8 cellular contexts compared by ENCODE assay signal in genomic region chr12:12333980-12334709, GRCh38. TPM values are rescaled to one million over a fixed set of nuclear protein-coding genes. Genes with fewer than 3 reads are reported as not detected.
DNase-seq lines count a peak whose midpoint lies in the region; ATAC-seq and TF ChIP-seq lines count a peak whose summit lies in the region.

No MANE protein-coding gene starts in this region.

- H3K36me3 Mint-ChIP-seq in CD4-positive, CD25-positive, alpha-beta regulatory T cell: no peaks in the 10 kb centered on the region

- no peaks in the 10 kb centered on the region for H3K36me3 ChIP-seq in CD4-positive, CD25-positive, alpha-beta regulatory T cell (ENCODE audit: control insufficient read depth, insufficient read depth, low read length)
- H3K36me3 ChIP-seq in WERI-Rb-1 (no peaks in the 10 kb centered on the region), liver (ENCODE audit: control insufficient read depth in 4 of 4, insufficient read depth in 3 of 4, low read depth in 1 of 4, low read length in 3 of 4) (peaks cover 0 to 3% (median 1%) of the 10 kb centered on the region in 4 donors)

- peaks cover 22% of the 10 kb centered on the region for H3K27me3 Mint-ChIP-seq in CD4-positive, CD25-positive, alpha-beta regulatory T cell

- H3K27ac ChIP-seq in CD4-positive, CD25-positive, alpha-beta regulatory T cell (ENCODE audit: insufficient read depth, low read length, poor library complexity, severe bottlenecking): no peak overlapping the region
- no peak overlapping the region for H3K27ac ChIP-seq in WERI-Rb-1
- H3K27ac ChIP-seq in liver (ENCODE audit: low read depth in 1 of 2, low read length in 2 of 2): no peak overlapping the region

- H3K9me3 ChIP-seq in CD4-positive, CD25-positive, alpha-beta regulatory T cell (ENCODE audit: control insufficient read depth in 2 of 2, low read length in 2 of 2): no peaks in the 10 kb centered on the region
- H3K9me3 ChIP-seq in WERI-Rb-1 (ENCODE audit: severe bottlenecking) (no peaks in the 10 kb centered on the region), liver (ENCODE audit: control insufficient read depth in 4 of 4, low read length in 3 of 4) (no peaks in the 10 kb centered on the region)

- ATAC-seq in CD4-positive, CD25-positive, alpha-beta regulatory T cell (ENCODE audit: low read depth in 2 of 2): peak; percentile 72 to 74
- ATAC-seq in GM21526 (IDR thresholded peaks at IDR 0.05; ENCODE audit: low FRiP score, unreplicated experiment) (peak; percentile 60), GM18870 (IDR thresholded peaks at IDR 0.05; ENCODE audit: unreplicated experiment) (no peak)

- H3K9me3 Mint-ChIP-seq in CD4-positive, CD25-positive, alpha-beta regulatory T cell: peaks cover 0 to 1% (median 0%) of the 10 kb centered on the region in 7 donors

- TF ChIP-seq RAD21 in liver (IDR thresholded peaks at IDR 0.05): peak; percentile 84 to 91

- TF ChIP-seq CTCF in WERI-Rb-1 (IDR thresholded peaks at IDR 0.05; ENCODE audit: low read depth, low read length): peak; percentile 76
- TF ChIP-seq CTCF in cardiac fibroblast (IDR thresholded peaks at IDR 0.05; ENCODE audit: low read depth, low read length): peak; percentile 74
- peak; percentile 73 for TF ChIP-seq CTCF in liver (IDR thresholded peaks at IDR 0.05; ENCODE audit: low read depth, low read length, missing input control)

- WGBS in liver: 51% methylated on average over 12 of the region's 12 CpGs

- H3K27me3 ChIP-seq in CD4-positive, CD25-positive, alpha-beta regulatory T cell (ENCODE audit: control insufficient read depth, insufficient read depth, low read length): no peaks in the 10 kb centered on the region
- H3K27me3 ChIP-seq in WERI-Rb-1 (ENCODE audit: insufficient read depth, low read depth, severe bottlenecking): no peaks in the 10 kb centered on the region
- H3K27me3 ChIP-seq in liver (ENCODE audit: control insufficient read depth in 4 of 4, insufficient read depth in 4 of 4, low read length in 3 of 4): no peaks in the 10 kb centered on the region

- no peak overlapping the region for H3K4me3 ChIP-seq in CD4-positive, CD25-positive, alpha-beta regulatory T cell (ENCODE audit: low read depth, low read length)
- H3K4me3 ChIP-seq in WERI-Rb-1 (ENCODE audit: low read depth, low read length) (no peak overlapping the region), cardiac fibroblast (replicated peaks in 1 of 2; ENCODE audit: low read depth in 2 of 2, low read length in 2 of 2) (no peak overlapping the region), liver (ENCODE audit: low read depth in 1 of 3, low read length in 3 of 3) (no peak overlapping the region)

- peak overlapping the region in 2 of 3 donors; percentile 31 to 52 for H3K27ac Mint-ChIP-seq in CD4-positive, CD25-positive, alpha-beta regulatory T cell

- H3K4me3 Mint-ChIP-seq in CD4-positive, CD25-positive, alpha-beta regulatory T cell: no peak overlapping the region

- no peaks in the 10 kb centered on the region for H3K4me1 ChIP-seq in CD4-positive, CD25-positive, alpha-beta regulatory T cell (ENCODE audit: control insufficient read depth, insufficient read depth, low read length, poor library complexity, severe bottlenecking)
- H3K4me1 ChIP-seq in liver (ENCODE audit: control insufficient read depth in 4 of 4, insufficient read depth in 4 of 4, low read length in 3 of 4): peaks cover 4 to 18% (median 12%) of the 10 kb centered on the region in 4 donors

- H3K9ac ChIP-seq in liver (ENCODE audit: low read depth in 1 of 2, low read length in 2 of 2): no peak overlapping the region

- DNase-seq in CD4-positive, CD25-positive, alpha-beta regulatory T cell: peak; percentile 37 to 77 (median 71)
- DNase-seq in NCI-H187 (lab: John Stamatoyannopoulos, UW): peak; percentile 15 to 47
- peak; percentile 60 for DNase-seq in WERI-Rb-1
- DNase-seq in cardiac fibroblast (ENCODE audit: low read depth in 2 of 2): peak; percentile 57 to 59
- DNase-seq in stimulated activated CD8-positive, alpha-beta memory T cell treated with anti-CD3 and anti-CD28 coated beads, Interleukin-15, amount 100 ng/mL, for 48 hours (ENCODE audit: low read depth in 2 of 2): peak; percentile 39 to 48

- peaks cover 9 to 19% (median 12%) of the 10 kb centered on the region in 4 donors for H3K4me1 Mint-ChIP-seq in CD4-positive, CD25-positive, alpha-beta regulatory T cell

TF ChIP-seq in liver, 16 proteins besides CTCF, POLR2A, EP300 and RAD21:
- peak in 1 of 2 donors; percentile 18 for TF ChIP-seq HNF4A (conservative IDR thresholded peaks at IDR 0.05)
- TF ChIP-seq NR2F2 (IDR thresholded peaks at IDR 0.05): no peak

RNA-seq across cellular contexts. Expression of gene MANSC1, which starts 15.9 kb away (rescaled TPM):
- 0.22 TPM for total RNA-seq in CD4-positive, CD25-positive, alpha-beta regulatory T cell
- 1 to 10 TPM in 2 of 4 donors, under 1 TPM in 2; 0.43 to 1.3 (median 0.89) TPM for polyA plus RNA-seq in CD4-positive, CD25-positive, alpha-beta regulatory T cell
- 1 to 10 TPM; 2.1 to 2.3 TPM for total RNA-seq in liver
- polyA plus RNA-seq in liver: 1 to 10 TPM; 7.2 to 7.8 TPM

RNA-seq across cellular contexts. Expression of gene BORCS5, which starts 22.7 kb away (rescaled TPM):
- 39.2 TPM for total RNA-seq in CD4-positive, CD25-positive, alpha-beta regulatory T cell
- 10 to 100 TPM; 25.0 to 37.7 (median 30.9) TPM for polyA plus RNA-seq in CD4-positive, CD25-positive, alpha-beta regulatory T cell
- 10 to 100 TPM in 1 of 2 donors, 1 to 10 TPM in 1; 8.9 to 11.4 TPM for total RNA-seq in liver
- polyA plus RNA-seq in liver: 1 to 10 TPM; 4.5 to 7.3 TPM
